Comparison of ENCODE assay signal across 10 cellular contexts in the genomic region with DNA sequence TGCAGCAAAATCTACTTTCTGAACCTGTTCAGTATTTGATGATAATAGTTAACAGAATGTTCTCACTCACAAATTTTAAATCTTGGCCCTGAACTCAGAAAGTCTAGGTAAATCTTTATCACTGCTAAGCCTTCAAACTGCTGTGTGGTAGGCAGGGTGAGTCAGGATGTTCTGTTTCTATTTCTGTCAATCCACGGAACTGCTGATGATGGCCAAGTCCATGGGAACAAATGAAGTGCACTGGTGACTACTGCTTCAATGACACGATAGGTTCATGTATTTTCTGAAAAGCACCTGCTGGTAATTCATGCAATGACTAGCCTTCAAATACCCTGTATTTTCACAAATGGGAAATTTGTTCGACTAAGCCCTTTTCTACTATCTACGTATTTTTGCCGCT. TPM values are rescaled to one million over a fixed set of nuclear protein-coding genes. Genes with fewer than 3 reads are reported as not detected.
A peak's percentile ranks its signal among the peaks of the same experiment; 100 is the strongest.
DNase-seq lines count a peak whose midpoint lies in the region; ATAC-seq, FAIRE-seq and TF ChIP-seq lines count a peak whose summit lies in the region.
"Had no signal": no experiment of that assay in that cellular context is flagged by ENCODE, and none has a peak within 500 bp of the region (broad histone marks: within the 10 kb centered on the region; RNA-seq: fewer than 3 reads in every experiment).

No MANE protein-coding gene starts in this region.

- TF ChIP-seq CTCF in A549 (IDR thresholded peaks at IDR 0.05) (no peak), WI38 (IDR thresholded peaks at IDR 0.05; ENCODE audit: low read depth, low read length) (no peak), foreskin keratinocyte (conservative IDR thresholded peaks at IDR 0.05) (peak; percentile 6)

- POLR2A ChIA-PET in A549 (lab: Yijun Ruan, JAX): interaction anchor here (1.0 to 2.3 kb wide), 3 partner anchors 191 to 194 kb away, joined by 3 to 9 read pairs (median 4); a partner anchor contains a TSS

- TF ChIP-seq POLR2A in A549 (IDR thresholded peaks at IDR 0.05; ENCODE audit: low read length): no peak

- peak overlapping the region; percentile 67 for H3K4me2 ChIP-seq in A549

- H3K4me1 ChIP-seq in A549 (peaks cover 17% of the 10 kb centered on the region), foreskin keratinocyte (peaks cover 8% of the 10 kb centered on the region)
- H3K4me1 ChIP-seq: parathyroid adenoma had no signal

- peak; percentile 65 to 90 for ATAC-seq in A549
- peak; percentile 90 for ATAC-seq in foreskin keratinocyte
- no peak for ATAC-seq in HG02884 (IDR thresholded peaks at IDR 0.05; ENCODE audit: unreplicated experiment)
- no peak for ATAC-seq in HG02981 (IDR thresholded peaks at IDR 0.05; ENCODE audit: unreplicated experiment)
- no peak for ATAC-seq in left lobe of liver

- CTCF ChIA-PET in A549 (lab: Yijun Ruan, JAX): no interaction called here

- TF ChIP-seq EP300 in A549 (IDR thresholded peaks at IDR 0.05): no peak

- H3K9me3 ChIP-seq in A549: no peaks in the 10 kb centered on the region

- peak; percentile 48 to 63 for DNase-seq in A549 (ENCODE audit: low read depth in 1 of 2, low spot score in 1 of 2)
- DNase-seq in EH (ENCODE audit: low read depth): peak; percentile 76
- DNase-seq in foreskin keratinocyte: peak; percentile 82 to 87
- no peak for DNase-seq in NCI-H82 treated with DMSO at 0.1 percent for 48 hours (lab: John Stamatoyannopoulos, UW; ENCODE audit: unreplicated experiment)
- no peak for DNase-seq in left lobe of liver (ENCODE audit: low spot score)
- DNase-seq: NCI-H1436 treated with DMSO at 0.1 percent for 48 hours had no signal

- WGBS in A549 (ENCODE audit: missing lambda C conversion rate): 60% methylated on average over 5 of the region's 5 CpGs

- peak overlapping the region; percentile 36 to 38; a peak in 3 of 6 replicates for H3K27ac ChIP-seq in A549
- peak overlapping the region; percentile 65 for H3K27ac ChIP-seq in foreskin keratinocyte
- H3K27ac ChIP-seq: parathyroid adenoma had no signal

- H3K27me3 ChIP-seq in foreskin keratinocyte: no peaks in the 10 kb centered on the region

- no peak for TF ChIP-seq RAD21 in A549 (conservative IDR thresholded peaks at IDR 0.05 in 1 of 2, IDR thresholded peaks at IDR 0.05 in 1 of 2)

- H3K4me3 ChIP-seq in A549 (no peak overlapping the region), WI38 (ENCODE audit: low read depth, low read length) (peak overlapping the region; percentile 22; the same call in 1 of the 2 replicates)

- FAIRE-seq in A549 (lab: Jason Lieb, UNC): no peak

TF ChIP-seq in A549, 52 proteins besides CTCF, POLR2A, EP300 and RAD21:
- TF ChIP-seq RFX5 (IDR thresholded peaks at IDR 0.05) (no peak), HOXA7 (CRISPR knock-in tag; IDR thresholded peaks at IDR 0.05) (no peak), JUN (IDR thresholded peaks at IDR 0.05) (no peak), CBX2 (IDR thresholded peaks at IDR 0.05; ENCODE audit: borderline replicate concordance, low read depth) (no peak)
- TF ChIP-seq, protein P1, sequence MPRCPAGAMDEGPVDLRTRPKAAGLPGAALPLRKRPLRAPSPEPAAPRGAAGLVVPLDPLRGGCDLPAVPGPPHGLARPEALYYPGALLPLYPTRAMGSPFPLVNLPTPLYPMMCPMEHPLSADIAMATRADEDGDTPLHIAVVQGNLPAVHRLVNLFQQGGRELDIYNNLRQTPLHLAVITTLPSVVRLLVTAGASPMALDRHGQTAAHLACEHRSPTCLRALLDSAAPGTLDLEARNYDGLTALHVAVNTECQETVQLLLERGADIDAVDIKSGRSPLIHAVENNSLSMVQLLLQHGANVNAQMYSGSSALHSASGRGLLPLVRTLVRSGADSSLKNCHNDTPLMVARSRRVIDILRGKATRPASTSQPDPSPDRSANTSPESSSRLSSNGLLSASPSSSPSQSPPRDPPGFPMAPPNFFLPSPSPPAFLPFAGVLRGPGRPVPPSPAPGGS (IDR thresholded peaks at IDR 0.05): no peak

RNA-seq across cellular contexts. Expression of a gene that starts 14.2 kb away (rescaled TPM):
- polyA plus RNA-seq in A549 (2011; rRNA removed) (55.3 and 82.9 TPM in 2 replicates), A549 (2017; fragmentation: RNase III; extraction: RNeasy Plus Mini Kit Qiagen cat#74134 plus additional on column Dnase treatment) (50.0 to 60.6 TPM (median 50.3 TPM) in 3 replicates), foreskin keratinocyte (80.4 and 95.5 TPM in 2 replicates)
- 19.1 and 19.6 TPM in 2 replicates for polyA plus RNA-seq in A549 (2012; cell fraction: cytosol; rRNA removed)
- 9.8 and 15.7 TPM in 2 replicates for polyA plus RNA-seq in A549 (2012; cell fraction: nucleus; rRNA removed)
- polyA minus RNA-seq in A549 (2011; rRNA and poly(A)+ RNA removed): 13.8 and 18.3 TPM in 2 replicates
- total RNA-seq in foreskin keratinocyte (59.9 and 68.3 TPM in 2 replicates), left lobe of liver (13.2 TPM)

RNA-seq across cellular contexts. Expression of a gene that starts 33.0 kb away (rescaled TPM):
- polyA plus RNA-seq in A549 (2011; rRNA removed) (101 and 117 TPM in 2 replicates), A549 (2017; fragmentation: RNase III; extraction: RNeasy Plus Mini Kit Qiagen cat#74134 plus additional on column Dnase treatment) (55.9 to 59.0 TPM (median 56.8 TPM) in 3 replicates), foreskin keratinocyte (32.4 and 38.8 TPM in 2 replicates)
- 28.1 and 32.9 TPM in 2 replicates for polyA plus RNA-seq in A549 (2012; cell fraction: cytosol; rRNA removed)
- 11.3 and 16.0 TPM in 2 replicates for polyA plus RNA-seq in A549 (2012; cell fraction: nucleus; rRNA removed)
- polyA minus RNA-seq in A549 (2011; rRNA and poly(A)+ RNA removed): 37.3 and 42.0 TPM in 2 replicates
- total RNA-seq in foreskin keratinocyte (54.5 and 57.8 TPM in 2 replicates), left lobe of liver (24.0 TPM)

Comparison
In these comparisons a context has a peak if more than half of its experiments do, and no peak if none do; other contexts are left out.
1. ATAC-seq: peak in A549 (2 of 2) and foreskin keratinocyte (single experiment); none in HG02884 (single experiment), HG02981 (single experiment) and left lobe of liver (single experiment).
2. DNase-seq: peak in A549 (2 of 2), EH (single experiment) and foreskin keratinocyte (2 of 2); none in NCI-H82 treated with DMSO at 0.1 percent for 48 hours (single experiment) and left lobe of liver (single experiment).